In the genomic region with DNA sequence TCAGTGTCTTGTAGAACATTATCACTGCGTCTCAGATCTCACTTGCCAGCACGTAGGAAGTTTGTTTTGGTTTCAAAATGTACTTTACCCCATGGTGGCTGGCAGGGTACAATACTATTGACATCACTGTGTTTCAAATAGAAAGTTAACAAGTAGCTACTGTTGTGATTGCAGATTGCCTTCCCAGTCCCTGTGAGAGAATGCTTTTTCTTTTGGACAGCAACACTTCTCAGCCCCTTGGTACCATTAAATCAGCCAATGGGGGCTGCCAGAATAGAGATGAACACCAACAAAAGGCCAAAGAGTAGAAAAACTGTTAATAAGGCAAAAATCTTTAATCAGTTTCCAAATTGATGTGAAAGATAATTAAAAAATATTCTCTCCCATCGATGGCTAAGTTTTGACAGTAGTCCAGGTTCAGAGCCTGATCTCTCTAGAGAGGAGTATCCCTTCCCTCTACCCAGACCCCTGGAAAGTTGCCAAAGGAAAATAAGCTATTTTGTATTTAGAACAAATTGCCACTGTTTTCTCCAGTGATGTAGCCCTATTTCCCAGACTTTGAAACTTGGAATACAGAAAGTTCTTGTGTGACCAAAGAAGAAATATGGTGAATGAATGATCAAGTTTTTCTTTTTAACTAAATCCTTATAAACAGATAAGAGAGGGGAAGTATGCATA, we compare ENCODE assay signal across 8 cellular contexts. TPM values are rescaled to one million over a fixed set of nuclear protein-coding genes. Genes with fewer than 3 reads are reported as not detected.
DNase-seq lines count a peak whose midpoint lies in the region; ATAC-seq, FAIRE-seq and TF ChIP-seq lines count a peak whose summit lies in the region.

No MANE protein-coding gene starts in this region.

- H3K4me3 ChIP-seq in kidney (ENCODE audit: low read length in 2 of 2), result peak overlapping the region; percentile 53 to 57
- peak overlapping the region; percentile 35 for H3K4me3 ChIP-seq in suprapubic skin

- peak overlapping the region in 1 of 2 donors; percentile 23 for H3K9ac ChIP-seq in kidney (ENCODE audit: low read length in 2 of 2)

- H3K4me1 ChIP-seq in kidney (ENCODE audit: control insufficient read depth in 1 of 2, insufficient read depth in 1 of 2, low read depth in 1 of 2, low read length in 2 of 2) (peaks cover 13 to 14% of the 10 kb centered on the region in 2 donors), suprapubic skin (peaks cover 45% of the 10 kb centered on the region)

- no peak for DNase-seq in GM18507 (ENCODE audit: extremely low spot score, insufficient read length, low read depth)
- DNase-seq in kidney, result no peak
- no peak for DNase-seq in suprapubic skin (ENCODE audit: low spot score in 2 of 2)
- no peak for DNase-seq in A172 (ENCODE audit: low spot score)

- intact Hi-C loops in kidney (cut with DNase I), result no loop called here

- peak; percentile 21 for FAIRE-seq in GM18507 (lab: Jason Lieb, UNC)
- no peak for FAIRE-seq in kidney (lab: Jason Lieb, UNC)

- no peak for TF ChIP-seq POLR2A in suprapubic skin (IDR thresholded peaks at IDR 0.05)

- no peaks in the 10 kb centered on the region for H3K27me3 ChIP-seq in suprapubic skin

- TF ChIP-seq EP300 in suprapubic skin (IDR thresholded peaks at IDR 0.05), result no peak

- 25% methylated on average over 3 of the region's 3 CpGs for WGBS in suprapubic skin

- H3K27ac ChIP-seq in angular gyrus (ENCODE audit: low read depth, low read length), result peak overlapping the region; percentile 92
- peak overlapping the region; percentile 36 to 73 for H3K27ac ChIP-seq in kidney (ENCODE audit: low read depth in 2 of 2, low read length in 2 of 2)
- peak overlapping the region; percentile 71 for H3K27ac ChIP-seq in suprapubic skin

- H3K9me3 ChIP-seq in kidney (ENCODE audit: control insufficient read depth in 1 of 2, low read length in 2 of 2), result no peaks in the 10 kb centered on the region
- H3K9me3 ChIP-seq in suprapubic skin, result no peaks in the 10 kb centered on the region

- TF ChIP-seq CTCF in kidney (IDR thresholded peaks at IDR 0.05; ENCODE audit: borderline replicate concordance, extremely low read depth, insufficient read depth) (no peak), suprapubic skin (IDR thresholded peaks at IDR 0.05) (no peak)

- ATAC-seq in HG03097 (IDR thresholded peaks at IDR 0.05; ENCODE audit: low FRiP score, unreplicated experiment) (peak; percentile 62), GM21723 (IDR thresholded peaks at IDR 0.05; ENCODE audit: unreplicated experiment) (no peak), GM18873 (IDR thresholded peaks at IDR 0.05; ENCODE audit: low FRiP score, unreplicated experiment) (no peak)

- H3K36me3 ChIP-seq in kidney (ENCODE audit: control insufficient read depth in 1 of 2, insufficient read depth in 2 of 2, low read length in 2 of 2) (no peaks in the 10 kb centered on the region), suprapubic skin (no peaks in the 10 kb centered on the region)

RNA-seq across cellular contexts. Expression of a gene that starts 34.9 kb away (rescaled TPM):
- total RNA-seq in kidney (28.6 TPM), suprapubic skin (10 to 100 TPM; 10.3 to 15.8 (median 12.8) TPM)
- 12.4 TPM for polyA plus RNA-seq in kidney (ENCODE audit: insufficient read depth, low read depth, low replicate concordance)
- 10.4 and 14.3 TPM in 2 replicates for total RNA-seq in A172 (2014; rRNA removed; shearing (Covaris generic))
